ENCODE assay signal across 23 cellular contexts in genomic region chr13:49319555-49320350, GRCh38.
DNase-seq lines count a peak whose midpoint lies in the region; ATAC-seq and TF ChIP-seq lines count a peak whose summit lies in the region.
"Had no signal": no experiment of that assay in that cellular context is flagged by ENCODE, and none has a peak within 500 bp of the region (broad histone marks: within the 10 kb centered on the region; RNA-seq: fewer than 3 reads in every experiment).

No MANE protein-coding gene starts in this region.

- intact Hi-C loops in left ventricle myocardium superior (cut with micrococcal nuclease) (no loop called here), heart left ventricle (cut with DNase I) (loop anchor here in 1 of 10 donors (10.0 kb wide), 1 partner anchor 105 kb away; no protein-coding TSS in a partner anchor), ascending aorta (cut with DNase I) (no loop called here), aorta (cut with DNase I) (loop anchor here (5.0 kb wide), 2 partner anchors 33 to 48 kb away; no protein-coding TSS in a partner anchor), psoas muscle (cut with DNase I) (no loop called here)

- H3K36me3 Mint-ChIP-seq in nephron progenitor cell (ENCODE audit: low read depth), result peaks cover 12% of the 10 kb centered on the region

- H3K4me3 ChIP-seq in heart left ventricle, result no peak overlapping the region
- no peak overlapping the region for H3K4me3 ChIP-seq in ascending aorta
- H3K4me3 ChIP-seq in aorta (ENCODE audit: low read length in 2 of 2), result no peak overlapping the region
- H3K4me3 ChIP-seq in psoas muscle, result no peak overlapping the region
- H3K4me3 ChIP-seq: dorsolateral prefrontal cortex, MG63, SK-N-MC, spleen had no signal

- peaks cover 15% of the 10 kb centered on the region for H3K4me1 Mint-ChIP-seq in nephron progenitor cell
- H3K4me1 Mint-ChIP-seq: brain had no signal

- no peak for TF ChIP-seq POLR2A in heart left ventricle (IDR thresholded peaks at IDR 0.05)

- H3K4me1 ChIP-seq in heart left ventricle, result peaks cover 0 to 22% (median 5%) of the 10 kb centered on the region in 12 donors
- peaks cover 0 to 8% of the 10 kb centered on the region in 2 donors for H3K4me1 ChIP-seq in ascending aorta
- no peaks in the 10 kb centered on the region for H3K4me1 ChIP-seq in aorta (ENCODE audit: control insufficient read depth in 1 of 2, insufficient read depth in 2 of 2, low read length in 2 of 2)
- H3K4me1 ChIP-seq in psoas muscle, result no peaks in the 10 kb centered on the region
- H3K4me1 ChIP-seq: parathyroid adenoma had no signal

- no peak for DNase-seq in left ventricle myocardium superior
- no peak for DNase-seq in heart left ventricle
- no peak for DNase-seq in ascending aorta (ENCODE audit: low spot score in 2 of 2)
- DNase-seq in iris pigment epithelial cell (ENCODE audit: low read depth), result peak; percentile 68
- DNase-seq in aorta, result no peak
- no peak for DNase-seq in retina
- DNase-seq in nephron progenitor cell, result no peak
- no peak for DNase-seq in psoas muscle
- DNase-seq: activated CD4-positive, alpha-beta T cell treated with anti-CD3 and anti-CD28 coated beads for 48 hours; activated naive CD4-positive, alpha-beta T cell treated with Interleukin-2 at 50 U/mL for 16 hours; COR-L47; dorsolateral prefrontal cortex; erythroblast; left colon; MG63; NCI-H187 treated with DMSO at 0.1 percent for 48 hours; NCI-H524 treated with DMSO at 0.1 percent for 48 hours; spleen had no signal

- peak overlapping the region in 1 of 12 donors; percentile 19 for H3K27ac ChIP-seq in heart left ventricle
- peak overlapping the region; percentile 9 to 52 for H3K27ac ChIP-seq in ascending aorta
- H3K27ac ChIP-seq in aorta (ENCODE audit: low read depth in 1 of 2, low read length in 2 of 2), result no peak overlapping the region
- H3K27ac ChIP-seq in psoas muscle, result no peak overlapping the region
- H3K27ac ChIP-seq: parathyroid adenoma, SK-N-MC, spleen had no signal

- TF ChIP-seq CTCF in heart left ventricle (IDR thresholded peaks at IDR 0.05), result no peak
- TF ChIP-seq CTCF in ascending aorta (IDR thresholded peaks at IDR 0.05), result no peak
- no peak for TF ChIP-seq CTCF in nephron progenitor cell (IDR thresholded peaks at IDR 0.05)
- TF ChIP-seq CTCF in psoas muscle (IDR thresholded peaks at IDR 0.05), result no peak

- H3K4me3 Mint-ChIP-seq in nephron progenitor cell, result no peak overlapping the region
- H3K4me3 Mint-ChIP-seq: brain; stimulated activated memory B cell treated with anti-CD40 and anti-IgM and Interleukin-4, amounts not matched to agents 10 μg/mL and 1 μg/mL and 100 μg/mL, for 72 hours had no signal

- ATAC-seq in left ventricle myocardium superior (peak; percentile 48), heart left ventricle (no peak), aorta (ENCODE audit: low FRiP score) (peak; percentile 56), psoas muscle (no peak)
- ATAC-seq: HCT116; left colon; stimulated activated memory B cell treated with anti-CD40 and anti-IgM and Interleukin-4, amounts not matched to agents 10 μg/mL and 1 μg/mL and 100 μg/mL, for 72 hours had no signal

- no peak overlapping the region for H3K27ac Mint-ChIP-seq in nephron progenitor cell
- H3K27ac Mint-ChIP-seq: stimulated activated memory B cell treated with anti-CD40 and anti-IgM and Interleukin-4, amounts not matched to agents 10 μg/mL and 1 μg/mL and 100 μg/mL, for 72 hours had no signal

- H3K27me3 Mint-ChIP-seq in nephron progenitor cell (ENCODE audit: low read depth, poor library complexity), result peaks cover 12% of the 10 kb centered on the region
- H3K27me3 Mint-ChIP-seq: brain; stimulated activated memory B cell treated with anti-CD40 and anti-IgM and Interleukin-4, amounts not matched to agents 10 μg/mL and 1 μg/mL and 100 μg/mL, for 72 hours had no signal

- H3K27me3 ChIP-seq in heart left ventricle (no peaks in the 10 kb centered on the region), ascending aorta (no peaks in the 10 kb centered on the region), aorta (ENCODE audit: control insufficient read depth in 1 of 2, insufficient read depth in 2 of 2, low read length in 1 of 2) (no peaks in the 10 kb centered on the region), psoas muscle (ENCODE audit: insufficient read depth in 3 of 3, low read length in 2 of 3) (no peaks in the 10 kb centered on the region)
- H3K27me3 ChIP-seq: dorsolateral prefrontal cortex, MG63, spleen had no signal

- no peaks in the 10 kb centered on the region for H3K9me3 Mint-ChIP-seq in nephron progenitor cell
- H3K9me3 Mint-ChIP-seq: brain; stimulated activated memory B cell treated with anti-CD40 and anti-IgM and Interleukin-4, amounts not matched to agents 10 μg/mL and 1 μg/mL and 100 μg/mL, for 72 hours had no signal

- peaks cover 0 to 20% (median 0%) of the 10 kb centered on the region in 9 donors for H3K36me3 ChIP-seq in heart left ventricle
- H3K36me3 ChIP-seq in ascending aorta, result no peaks in the 10 kb centered on the region
- H3K36me3 ChIP-seq in aorta (ENCODE audit: control insufficient read depth in 1 of 2, insufficient read depth in 2 of 2, low read length in 1 of 2), result no peaks in the 10 kb centered on the region
- no peaks in the 10 kb centered on the region for H3K36me3 ChIP-seq in psoas muscle (ENCODE audit: insufficient read depth in 1 of 2, low read depth in 1 of 2)
- H3K36me3 ChIP-seq: MG63, spleen had no signal

- H3K9me3 ChIP-seq in heart left ventricle (no peaks in the 10 kb centered on the region), ascending aorta (no peaks in the 10 kb centered on the region), aorta (ENCODE audit: control insufficient read depth, low read length) (no peaks in the 10 kb centered on the region), psoas muscle (no peaks in the 10 kb centered on the region)
- H3K9me3 ChIP-seq: MG63, spleen had no signal

- 83 to 94% (median 86%) methylated on average over 2 of the region's 2 CpGs for WGBS in heart left ventricle, 4 donors
- 74 to 77% methylated on average over 2 of the region's 2 CpGs for WGBS in aorta, 2 donors
- 83 to 92% (median 90%) methylated on average over 2 of the region's 2 CpGs for WGBS in psoas muscle, 3 donors

Comparison
In these comparisons a context has a peak if more than half of its experiments do, and no peak if none do; other contexts are left out.
1. ATAC-seq: peak in left ventricle myocardium superior (single experiment) and aorta (single experiment); none in heart left ventricle (0 of 4) and psoas muscle (0 of 4).
2. H3K27ac ChIP-seq: peak in ascending aorta (2 of 2); none in aorta (0 of 2) and psoas muscle (single experiment).
3. intact Hi-C loops: an anchor here in aorta (5.0 kb wide); none called in left ventricle myocardium superior, ascending aorta and psoas muscle.